2 cellular contexts compared by ENCODE assay signal in the genomic region with DNA sequence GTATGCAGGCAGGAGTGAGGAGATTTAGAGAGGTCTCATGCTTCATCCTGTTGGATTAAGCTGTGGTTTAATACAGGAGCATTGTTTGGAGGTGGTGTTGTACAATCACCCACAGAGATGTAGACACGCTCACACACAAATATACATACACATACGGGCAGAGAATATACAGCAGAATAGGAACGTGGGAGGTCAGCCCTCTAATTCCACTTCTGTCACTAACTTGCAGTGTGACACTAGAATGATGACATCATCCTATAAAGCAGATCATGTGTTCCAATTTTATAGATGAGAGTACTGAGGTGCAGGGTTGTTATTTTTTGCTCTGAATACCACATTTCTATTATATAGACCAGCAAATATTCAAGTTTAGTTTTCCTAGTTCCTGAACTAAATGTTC.
TF ChIP-seq lines count a peak whose summit lies in the region.

No MANE protein-coding gene starts in this region.

TF ChIP-seq in HepG2, 621 proteins besides CTCF, POLR2A, EP300 and RAD21:
- TF ChIP-seq CREB1 (IDR thresholded peaks at IDR 0.05) (peak; percentile 61), CREB1 (CRISPR knock-in tag; IDR thresholded peaks at IDR 0.05) (no peak), ZNF451 (CRISPR knock-in tag; IDR thresholded peaks at IDR 0.05) (no peak), ATF7 (IDR thresholded peaks at IDR 0.05) (peak; percentile 97), ATF7 (CRISPR knock-in tag; IDR thresholded peaks at IDR 0.05) (no peak)

TF ChIP-seq in H1, 55 proteins besides CTCF, POLR2A, EP300 and RAD21:
- TF ChIP-seq PHF8 (conservative IDR thresholded peaks at IDR 0.05; ENCODE audit: low read depth, low read length): no peak
- TF ChIP-seq TAF7 (optimal IDR thresholded peaks at IDR 0.05; ENCODE audit: borderline replicate concordance, low read depth, low read length): no peak
- TF ChIP-seq EZH2 (IDR thresholded peaks at IDR 0.05; ENCODE audit: low read depth, low read length, severe bottlenecking): no peak
- no peak for TF ChIP-seq POU5F1 (IDR thresholded peaks at IDR 0.05; ENCODE audit: low read depth, low read length)
- TF ChIP-seq NANOG (IDR thresholded peaks at IDR 0.05; ENCODE audit: insufficient read depth, low read depth, low read length, poor library complexity, severe bottlenecking): no peak
- TF ChIP-seq RNF2 (IDR thresholded peaks at IDR 0.05; ENCODE audit: borderline replicate concordance, low read depth, low read length, missing control alignments, poor library complexity, severe bottlenecking): no peak
- TF ChIP-seq EGR1 (IDR thresholded peaks at IDR 0.05; ENCODE audit: borderline replicate concordance, low read depth, low read length): no peak
- TF ChIP-seq RBBP5 (IDR thresholded peaks at IDR 0.05; ENCODE audit: borderline replicate concordance, low read depth, low read length): no peak
- TF ChIP-seq BRCA1 (IDR thresholded peaks at IDR 0.05; ENCODE audit: low read depth, low read length): no peak
